In genomic region chr6:159979136-159979874, GRCh38 we compare ENCODE assay signal across 8 cellular contexts. TPM values are rescaled to one million over a fixed set of nuclear protein-coding genes. Genes with fewer than 3 reads are reported as not detected.
DNase-seq lines count a peak whose midpoint lies in the region; ATAC-seq, FAIRE-seq and TF ChIP-seq lines count a peak whose summit lies in the region.

No MANE protein-coding gene starts in this region.

- peak overlapping the region; percentile 53 for H3K4me3 ChIP-seq in GM06990 (replicated peaks; ENCODE audit: low read depth, low read length)

- H3K4me3 Mint-ChIP-seq in MCF 10A (ENCODE audit: unreplicated experiment) (peak overlapping the region; percentile 17), naive B cell (peak overlapping the region in 6 of 8 donors; percentile 15 to 57 (median 24))

- ATAC-seq in GM21723 (IDR thresholded peaks at IDR 0.05; ENCODE audit: unreplicated experiment) (peak; percentile 57), naive B cell (ENCODE audit: low read depth in 2 of 2) (peak; percentile 54 to 59)

- H3K27me3 Mint-ChIP-seq in MCF 10A (ENCODE audit: insufficient read depth, unreplicated experiment), result no peaks in the 10 kb centered on the region
- H3K27me3 Mint-ChIP-seq in naive B cell, result peaks cover 7 to 10% (median 10%) of the 10 kb centered on the region in 3 donors

- TF ChIP-seq CTCF in GM06990 (IDR thresholded peaks at IDR 0.05; ENCODE audit: insufficient read depth, low read length, poor library complexity, severe bottlenecking) (no peak), MCF 10A (IDR thresholded peaks at IDR 0.05; ENCODE audit: unreplicated experiment) (no peak)

- BruUV-seq in MCF 10A (replicated peaks; lab: Mats Ljungman, UMichigan), result no TSS peak

- no peaks in the 10 kb centered on the region for H3K27me3 ChIP-seq in GM06990 (replicated peaks; ENCODE audit: control insufficient read depth, insufficient read depth, low read length)

- POLR2A ChIA-PET in MCF 10A (lab: Yijun Ruan, JAX), result interaction anchor here (1.0 to 3.0 kb wide), 10 partner anchors 11 to 65 kb away, joined by 3 to 15 read pairs (median 5); no protein-coding TSS in a partner anchor

- in situ Hi-C loops in KBM-7 (cut with MboI; ENCODE audit: low pct_unique_long_range_greater_than_20kb, low sequenced_read_pairs), result no loop called here

- H3K4me1 Mint-ChIP-seq in MCF 10A (ENCODE audit: insufficient read depth, unreplicated experiment) (peaks cover 75% of the 10 kb centered on the region), naive B cell (peaks cover 61 to 87% (median 84%) of the 10 kb centered on the region in 3 donors)

- no peaks in the 10 kb centered on the region; the same call in 1 of the 2 replicates for H3K36me3 ChIP-seq in GM06990 (ENCODE audit: control insufficient read depth, insufficient read depth, low read length)

- FAIRE-seq in urothelium cell line (lab: Jason Lieb, UNC), result no peak

- DNase-seq in GM06990 (ENCODE audit: extremely low read depth, insufficient read length) (peak; percentile 61), KBM-7 (peak; percentile 74), T1000 (lab: John Stamatoyannopoulos, UW) (peak; percentile 10), MCF 10A (ENCODE audit: unreplicated experiment) (peak; percentile 84), naive B cell (peak; percentile 47), urothelium cell line (ENCODE audit: low spot score) (peak; percentile 83), pons (ENCODE audit: low spot score) (no peak)

- H3K27ac Mint-ChIP-seq in MCF 10A (ENCODE audit: low read depth, unreplicated experiment) (peak overlapping the region; percentile 47), naive B cell (peak overlapping the region in 3 of 6 donors; percentile 16 to 73 (median 26))

- H3K36me3 Mint-ChIP-seq in MCF 10A (ENCODE audit: insufficient read depth, unreplicated experiment) (peaks cover 5% of the 10 kb centered on the region), naive B cell (no peaks in the 10 kb centered on the region)

- intact Hi-C loops in MCF 10A (cut with micrococcal nuclease), result no loop called here

- CTCF ChIA-PET in MCF 10A (lab: Yijun Ruan, JAX), result interaction anchor here (0.5 to 1.3 kb wide), 5 partner anchors 11 to 208 kb away, joined by 3 to 7 read pairs (median 4); no protein-coding TSS in a partner anchor

- H3K9me3 Mint-ChIP-seq in MCF 10A (ENCODE audit: unreplicated experiment) (no peaks in the 10 kb centered on the region), naive B cell (no peaks in the 10 kb centered on the region)

RNA-seq across cellular contexts. Expression of gene IGF2R, which starts 10.4 kb away (rescaled TPM):
- total RNA-seq in MCF 10A (2022), result 160 and 234 TPM in 2 replicates
- polyA plus RNA-seq in naive B cell (ENCODE audit: low read depth in 6 of 6), result 10 to 100 TPM in 1 of 6 donors, 1 to 10 TPM in 5; 2.3 to 12.1 (median 7.0) TPM
